1 cellular context compared by ENCODE assay signal in genomic region chr7:1644341-1645070, GRCh38.
TF ChIP-seq lines count a peak whose summit lies in the region.

No MANE protein-coding gene starts in this region.

TF ChIP-seq in K562, 482 proteins besides CTCF, POLR2A, EP300 and RAD21:
- no peak for TF ChIP-seq ZBTB2 (IDR thresholded peaks at IDR 0.05)
- TF ChIP-seq SMARCE1 (IDR thresholded peaks at IDR 0.05) = no peak
- TF ChIP-seq FOXP4 (CRISPR knock-in tag; IDR thresholded peaks at IDR 0.05; ENCODE audit: borderline replicate concordance) = no peak
- TF ChIP-seq CGGBP1 (CRISPR knock-in tag; IDR thresholded peaks at IDR 0.05) = no peak
- no peak for TF ChIP-seq KDM2B (CRISPR knock-in tag; IDR thresholded peaks at IDR 0.05)
- no peak for TF ChIP-seq EWSR1 (IDR thresholded peaks at IDR 0.05; ENCODE audit: borderline replicate concordance, low read depth, partially characterized antibody)
- peak; percentile 34; the same call in 1 of the 2 replicates for TF ChIP-seq MAFK (IDR thresholded peaks at IDR 0.05; ENCODE audit: low read length)
- no peak for TF ChIP-seq CEBPB (tag; IDR thresholded peaks at IDR 0.05)
- peak; percentile 35; the same call in 1 of the 2 replicates for TF ChIP-seq BCOR (IDR thresholded peaks at IDR 0.05)
- TF ChIP-seq POLR2AphosphoS5 (IDR thresholded peaks at IDR 0.05; ENCODE audit: control insufficient read depth, insufficient read depth, low read depth, low read length) = no peak
- no peak for TF ChIP-seq HEY1 (CRISPR knock-in tag; IDR thresholded peaks at IDR 0.05; ENCODE audit: borderline replicate concordance)
- TF ChIP-seq ZNF76 (CRISPR knock-in tag; IDR thresholded peaks at IDR 0.05; ENCODE audit: borderline replicate concordance) = no peak
- TF ChIP-seq ELF4 (CRISPR knock-in tag; IDR thresholded peaks at IDR 0.05) = no peak
- TF ChIP-seq ZFP36 (IDR thresholded peaks at IDR 0.05; ENCODE audit: low read depth, low read length, partially characterized antibody) = peak; percentile 29
- TF ChIP-seq ID3 (CRISPR knock-in tag; IDR thresholded peaks at IDR 0.05) = no peak
- TF ChIP-seq ID3 (tag; IDR thresholded peaks at IDR 0.05) = no peak
- no peak for TF ChIP-seq FOXK2 (conservative IDR thresholded peaks at IDR 0.05 in 1 of 2, IDR thresholded peaks at IDR 0.05 in 1 of 2; ENCODE audit: low read depth in 2 of 2)
- peak; percentile 42; the same call in 1 of the 2 replicates for TF ChIP-seq ZFX (CRISPR knock-in tag; IDR thresholded peaks at IDR 0.05)
- TF ChIP-seq ZNF316 (IDR thresholded peaks at IDR 0.05) = 0 out of 2 replicates have a peak, but pooled peaks have one; percentile 15
- no peak for TF ChIP-seq TEAD2 (tag; IDR thresholded peaks at IDR 0.05)
- no peak for TF ChIP-seq CBX2 (IDR thresholded peaks at IDR 0.05; ENCODE audit: insufficient read depth, low read length, poor library complexity, severe bottlenecking)
- TF ChIP-seq ZNF449 (CRISPR knock-in tag; IDR thresholded peaks at IDR 0.05) = no peak
- no peak for TF ChIP-seq TAF9B (IDR thresholded peaks at IDR 0.05; ENCODE audit: partially characterized antibody)
- no peak for TF ChIP-seq ZNF121 (CRISPR knock-in tag; conservative IDR thresholded peaks at IDR 0.05)
- peak; percentile 63 for TF ChIP-seq ZNF263 (CRISPR knock-in tag; IDR thresholded peaks at IDR 0.05; ENCODE audit: borderline replicate concordance)
- peak; percentile 35; the same call in 1 of the 2 replicates for TF ChIP-seq L3MBTL2 (IDR thresholded peaks at IDR 0.05)
- 0 out of 4 replicates have a peak, but pooled peaks of 1 of the 2 experiments have one; percentile 27 for TF ChIP-seq MNT (conservative IDR thresholded peaks at IDR 0.05)
